In genomic region chr4:48710446-48711209, GRCh38 we compare ENCODE assay signal across 2 cellular contexts.
TF ChIP-seq lines count a peak whose summit lies in the region.

No MANE protein-coding gene starts in this region.

TF ChIP-seq in IMR-90, 13 proteins besides CTCF, POLR2A, EP300 and RAD21:
- no peak for TF ChIP-seq ELK1 (IDR thresholded peaks at IDR 0.05; ENCODE audit: borderline replicate concordance, low read depth, low read length)
TF ChIP-seq in IMR-90: peak in this region for 0.

TF ChIP-seq in HepG2, 621 proteins besides CTCF, POLR2A, EP300 and RAD21:
- no peak for TF ChIP-seq SOX5 (CRISPR knock-in tag; IDR thresholded peaks at IDR 0.05; ENCODE audit: borderline replicate concordance)
- TF ChIP-seq TFDP1 (CRISPR knock-in tag; IDR thresholded peaks at IDR 0.05; ENCODE audit: borderline replicate concordance), result no peak
- TF ChIP-seq ZSCAN22 (CRISPR knock-in tag; IDR thresholded peaks at IDR 0.05), result no peak
- no peak for TF ChIP-seq ARID3A (IDR thresholded peaks at IDR 0.05; ENCODE audit: low read depth, low read length)
- no peak for TF ChIP-seq ZNF891 (CRISPR knock-in tag; IDR thresholded peaks at IDR 0.05)
- TF ChIP-seq NPAS2 (CRISPR knock-in tag; IDR thresholded peaks at IDR 0.05; ENCODE audit: borderline replicate concordance), result no peak
- no peak for TF ChIP-seq ZBTB49 (CRISPR knock-in tag; IDR thresholded peaks at IDR 0.05; ENCODE audit: borderline replicate concordance)
- no peak for TF ChIP-seq KMT2A (CRISPR knock-in tag; IDR thresholded peaks at IDR 0.05)
- no peak for TF ChIP-seq HNRNPUL1 (IDR thresholded peaks at IDR 0.05; ENCODE audit: low read depth, low read length)
- TF ChIP-seq RBM39 (IDR thresholded peaks at IDR 0.05; ENCODE audit: low read depth, low read length, poor library complexity, severe bottlenecking), result no peak
- no peak for TF ChIP-seq ZNF740 (CRISPR knock-in tag; IDR thresholded peaks at IDR 0.05)
